Comparison of ENCODE assay signal across 1 cellular context in genomic region chr12:89117448-89118034, GRCh38.
TF ChIP-seq lines count a peak whose summit lies in the region.

No MANE protein-coding gene starts in this region.

TF ChIP-seq in HEK293, 187 proteins besides CTCF, POLR2A, EP300 and RAD21 (continued from another document):
- TF ChIP-seq, protein P1, sequence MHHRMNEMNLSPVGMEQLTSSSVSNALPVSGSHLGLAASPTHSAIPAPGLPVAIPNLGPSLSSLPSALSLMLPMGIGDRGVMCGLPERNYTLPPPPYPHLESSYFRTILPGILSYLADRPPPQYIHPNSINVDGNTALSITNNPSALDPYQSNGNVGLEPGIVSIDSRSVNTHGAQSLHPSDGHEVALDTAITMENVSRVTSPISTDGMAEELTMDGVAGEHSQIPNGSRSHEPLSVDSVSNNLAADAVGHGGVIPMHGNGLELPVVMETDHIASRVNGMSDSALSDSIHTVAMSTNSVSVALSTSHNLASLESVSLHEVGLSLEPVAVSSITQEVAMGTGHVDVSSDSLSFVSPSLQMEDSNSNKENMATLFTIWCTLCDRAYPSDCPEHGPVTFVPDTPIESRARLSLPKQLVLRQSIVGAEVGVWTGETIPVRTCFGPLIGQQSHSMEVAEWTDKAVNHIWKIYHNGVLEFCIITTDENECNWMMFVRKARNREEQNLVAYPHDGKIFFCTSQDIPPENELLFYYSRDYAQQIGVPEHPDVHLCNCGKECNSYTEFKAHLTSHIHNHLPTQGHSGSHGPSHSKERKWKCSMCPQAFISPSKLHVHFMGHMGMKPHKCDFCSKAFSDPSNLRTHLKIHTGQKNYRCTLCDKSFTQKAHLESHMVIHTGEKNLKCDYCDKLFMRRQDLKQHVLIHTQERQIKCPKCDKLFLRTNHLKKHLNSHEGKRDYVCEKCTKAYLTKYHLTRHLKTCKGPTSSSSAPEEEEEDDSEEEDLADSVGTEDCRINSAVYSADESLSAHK (tag by site-specific recombination; IDR thresholded peaks at IDR 0.05) = peak; percentile 63
- TF ChIP-seq GLI4 (tag by site-specific recombination; IDR thresholded peaks at IDR 0.05) (no peak), ZBTB21 (tag by site-specific recombination; IDR thresholded peaks at IDR 0.05) (peak; percentile 65; the same call in 1 of the 2 replicates), KLF7 (tag by site-specific recombination; IDR thresholded peaks at IDR 0.05; ENCODE audit: borderline replicate concordance) (no peak), ZNF335 (tag by site-specific recombination; conservative IDR thresholded peaks at IDR 0.05) (peak; percentile 95), ZNF658 (tag by site-specific recombination; IDR thresholded peaks at IDR 0.05) (no peak), ZXDB (tag by site-specific recombination; IDR thresholded peaks at IDR 0.05) (peak; percentile 21; the same call in 1 of the 2 replicates), ZNF366 (tag by site-specific recombination; conservative IDR thresholded peaks at IDR 0.05) (peak; percentile 55), ZSCAN4 (tag by site-specific recombination; IDR thresholded peaks at IDR 0.05) (0 out of 2 replicates have a peak, but pooled peaks have one; percentile 11), FEZF1 (tag by site-specific recombination; IDR thresholded peaks at IDR 0.05) (peak; percentile 22; the same call in 1 of the 2 replicates), ZNF510 (tag by site-specific recombination; IDR thresholded peaks at IDR 0.05; ENCODE audit: insufficient replicate concordance) (no peak), SCRT2 (tag by site-specific recombination; IDR thresholded peaks at IDR 0.05) (peak; percentile 63; the same call in 1 of the 2 replicates), ZBTB44 (tag by site-specific recombination; IDR thresholded peaks at IDR 0.05) (no peak), PRDM10 (tag by site-specific recombination; IDR thresholded peaks at IDR 0.05) (peak; percentile 31; the same call in 1 of the 2 replicates)
- TF ChIP-seq, protein P2, sequence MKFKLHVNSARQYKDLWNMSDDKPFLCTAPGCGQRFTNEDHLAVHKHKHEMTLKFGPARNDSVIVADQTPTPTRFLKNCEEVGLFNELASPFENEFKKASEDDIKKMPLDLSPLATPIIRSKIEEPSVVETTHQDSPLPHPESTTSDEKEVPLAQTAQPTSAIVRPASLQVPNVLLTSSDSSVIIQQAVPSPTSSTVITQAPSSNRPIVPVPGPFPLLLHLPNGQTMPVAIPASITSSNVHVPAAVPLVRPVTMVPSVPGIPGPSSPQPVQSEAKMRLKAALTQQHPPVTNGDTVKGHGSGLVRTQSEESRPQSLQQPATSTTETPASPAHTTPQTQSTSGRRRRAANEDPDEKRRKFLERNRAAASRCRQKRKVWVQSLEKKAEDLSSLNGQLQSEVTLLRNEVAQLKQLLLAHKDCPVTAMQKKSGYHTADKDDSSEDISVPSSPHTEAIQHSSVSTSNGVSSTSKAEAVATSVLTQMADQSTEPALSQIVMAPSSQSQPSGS (tag by site-specific recombination; IDR thresholded peaks at IDR 0.05; ENCODE audit: low read depth) = peak; percentile 96
- TF ChIP-seq, protein P3, sequence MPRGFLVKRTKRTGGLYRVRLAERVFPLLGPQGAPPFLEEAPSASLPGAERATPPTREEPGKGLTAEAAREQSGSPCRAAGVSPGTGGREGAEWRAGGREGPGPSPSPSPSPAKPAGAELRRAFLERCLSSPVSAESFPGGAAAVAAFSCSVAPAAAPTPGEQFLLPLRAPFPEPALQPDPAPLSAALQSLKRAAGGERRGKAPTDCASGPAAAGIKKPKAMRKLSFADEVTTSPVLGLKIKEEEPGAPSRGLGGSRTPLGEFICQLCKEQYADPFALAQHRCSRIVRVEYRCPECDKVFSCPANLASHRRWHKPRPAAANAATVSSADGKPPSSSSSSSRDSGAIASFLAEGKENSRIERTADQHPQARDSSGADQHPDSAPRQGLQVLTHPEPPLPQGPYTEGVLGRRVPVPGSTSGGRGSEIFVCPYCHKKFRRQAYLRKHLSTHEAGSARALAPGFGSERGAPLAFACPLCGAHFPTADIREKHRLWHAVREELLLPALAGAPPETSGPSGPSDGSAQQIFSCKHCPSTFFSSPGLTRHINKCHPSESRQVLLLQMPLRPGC (tag by site-specific recombination; IDR thresholded peaks at IDR 0.05) = 0 out of 2 replicates have a peak, but pooled peaks have one; percentile 14
- TF ChIP-seq, protein P4, sequence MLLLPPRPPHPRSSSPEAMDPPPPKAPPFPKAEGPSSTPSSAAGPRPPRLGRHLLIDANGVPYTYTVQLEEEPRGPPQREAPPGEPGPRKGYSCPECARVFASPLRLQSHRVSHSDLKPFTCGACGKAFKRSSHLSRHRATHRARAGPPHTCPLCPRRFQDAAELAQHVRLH (tag by site-specific recombination; IDR thresholded peaks at IDR 0.05) = peak; percentile 29; the same call in 1 of the 2 replicates
- TF ChIP-seq, protein P5, sequence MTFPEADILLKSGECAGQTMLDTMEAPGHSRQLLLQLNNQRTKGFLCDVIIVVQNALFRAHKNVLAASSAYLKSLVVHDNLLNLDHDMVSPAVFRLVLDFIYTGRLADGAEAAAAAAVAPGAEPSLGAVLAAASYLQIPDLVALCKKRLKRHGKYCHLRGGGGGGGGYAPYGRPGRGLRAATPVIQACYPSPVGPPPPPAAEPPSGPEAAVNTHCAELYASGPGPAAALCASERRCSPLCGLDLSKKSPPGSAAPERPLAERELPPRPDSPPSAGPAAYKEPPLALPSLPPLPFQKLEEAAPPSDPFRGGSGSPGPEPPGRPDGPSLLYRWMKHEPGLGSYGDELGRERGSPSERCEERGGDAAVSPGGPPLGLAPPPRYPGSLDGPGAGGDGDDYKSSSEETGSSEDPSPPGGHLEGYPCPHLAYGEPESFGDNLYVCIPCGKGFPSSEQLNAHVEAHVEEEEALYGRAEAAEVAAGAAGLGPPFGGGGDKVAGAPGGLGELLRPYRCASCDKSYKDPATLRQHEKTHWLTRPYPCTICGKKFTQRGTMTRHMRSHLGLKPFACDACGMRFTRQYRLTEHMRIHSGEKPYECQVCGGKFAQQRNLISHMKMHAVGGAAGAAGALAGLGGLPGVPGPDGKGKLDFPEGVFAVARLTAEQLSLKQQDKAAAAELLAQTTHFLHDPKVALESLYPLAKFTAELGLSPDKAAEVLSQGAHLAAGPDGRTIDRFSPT (tag by site-specific recombination; IDR thresholded peaks at IDR 0.05) = no peak
- TF ChIP-seq, protein P6, sequence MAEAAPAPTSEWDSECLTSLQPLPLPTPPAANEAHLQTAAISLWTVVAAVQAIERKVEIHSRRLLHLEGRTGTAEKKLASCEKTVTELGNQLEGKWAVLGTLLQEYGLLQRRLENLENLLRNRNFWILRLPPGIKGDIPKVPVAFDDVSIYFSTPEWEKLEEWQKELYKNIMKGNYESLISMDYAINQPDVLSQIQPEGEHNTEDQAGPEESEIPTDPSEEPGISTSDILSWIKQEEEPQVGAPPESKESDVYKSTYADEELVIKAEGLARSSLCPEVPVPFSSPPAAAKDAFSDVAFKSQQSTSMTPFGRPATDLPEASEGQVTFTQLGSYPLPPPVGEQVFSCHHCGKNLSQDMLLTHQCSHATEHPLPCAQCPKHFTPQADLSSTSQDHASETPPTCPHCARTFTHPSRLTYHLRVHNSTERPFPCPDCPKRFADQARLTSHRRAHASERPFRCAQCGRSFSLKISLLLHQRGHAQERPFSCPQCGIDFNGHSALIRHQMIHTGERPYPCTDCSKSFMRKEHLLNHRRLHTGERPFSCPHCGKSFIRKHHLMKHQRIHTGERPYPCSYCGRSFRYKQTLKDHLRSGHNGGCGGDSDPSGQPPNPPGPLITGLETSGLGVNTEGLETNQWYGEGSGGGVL (tag by site-specific recombination; IDR thresholded peaks at IDR 0.05) = 0 out of 2 replicates have a peak, but pooled peaks have one; percentile 17
- TF ChIP-seq, protein P7, sequence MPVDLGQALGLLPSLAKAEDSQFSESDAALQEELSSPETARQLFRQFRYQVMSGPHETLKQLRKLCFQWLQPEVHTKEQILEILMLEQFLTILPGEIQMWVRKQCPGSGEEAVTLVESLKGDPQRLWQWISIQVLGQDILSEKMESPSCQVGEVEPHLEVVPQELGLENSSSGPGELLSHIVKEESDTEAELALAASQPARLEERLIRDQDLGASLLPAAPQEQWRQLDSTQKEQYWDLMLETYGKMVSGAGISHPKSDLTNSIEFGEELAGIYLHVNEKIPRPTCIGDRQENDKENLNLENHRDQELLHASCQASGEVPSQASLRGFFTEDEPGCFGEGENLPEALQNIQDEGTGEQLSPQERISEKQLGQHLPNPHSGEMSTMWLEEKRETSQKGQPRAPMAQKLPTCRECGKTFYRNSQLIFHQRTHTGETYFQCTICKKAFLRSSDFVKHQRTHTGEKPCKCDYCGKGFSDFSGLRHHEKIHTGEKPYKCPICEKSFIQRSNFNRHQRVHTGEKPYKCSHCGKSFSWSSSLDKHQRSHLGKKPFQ (tag by site-specific recombination; IDR thresholded peaks at IDR 0.05) = no peak
- TF ChIP-seq, protein P8, sequence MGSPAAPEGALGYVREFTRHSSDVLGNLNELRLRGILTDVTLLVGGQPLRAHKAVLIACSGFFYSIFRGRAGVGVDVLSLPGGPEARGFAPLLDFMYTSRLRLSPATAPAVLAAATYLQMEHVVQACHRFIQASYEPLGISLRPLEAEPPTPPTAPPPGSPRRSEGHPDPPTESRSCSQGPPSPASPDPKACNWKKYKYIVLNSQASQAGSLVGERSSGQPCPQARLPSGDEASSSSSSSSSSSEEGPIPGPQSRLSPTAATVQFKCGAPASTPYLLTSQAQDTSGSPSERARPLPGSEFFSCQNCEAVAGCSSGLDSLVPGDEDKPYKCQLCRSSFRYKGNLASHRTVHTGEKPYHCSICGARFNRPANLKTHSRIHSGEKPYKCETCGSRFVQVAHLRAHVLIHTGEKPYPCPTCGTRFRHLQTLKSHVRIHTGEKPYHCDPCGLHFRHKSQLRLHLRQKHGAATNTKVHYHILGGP (tag by site-specific recombination; IDR thresholded peaks at IDR 0.05) = no peak
